Comparison of ENCODE assay signal across 8 cellular contexts in genomic region chr17:48025040-48025903, GRCh38. TPM values are rescaled to one million over a fixed set of nuclear protein-coding genes. Genes with fewer than 3 reads are reported as not detected.
DNase-seq lines count a peak whose midpoint lies in the region; ATAC-seq, FAIRE-seq and TF ChIP-seq lines count a peak whose summit lies in the region.

No MANE protein-coding gene starts in this region.

- H3K4me1 ChIP-seq in HUES48 (ENCODE audit: control insufficient read depth, insufficient read depth, low read length) (peaks cover 25% of the 10 kb centered on the region), H1 (replicated peaks in 1 of 4; ENCODE audit: control insufficient read depth in 3 of 4, insufficient read depth in 4 of 4, low read length in 3 of 4) (peaks cover 0 to 21% (median 11%) of the 10 kb centered on the region in 4 experiments; a peak in 5 of 7 replicates), mesendoderm (ENCODE audit: control insufficient read depth, low read depth, low read length) (peaks cover 2% of the 10 kb centered on the region)

- H3K14ac ChIP-seq in H1 (ENCODE audit: insufficient read length): no peak overlapping the region

- no peaks in the 10 kb centered on the region for H3K36me3 Mint-ChIP-seq in activated CD8-positive, alpha-beta memory T cell treated with anti-CD3 and anti-CD28 coated beads, Interleukin-2, amount 10 ng/mL, durations not matched to agents 7 days and 5 days

- peak; percentile 87 for ATAC-seq in GM21423 (IDR thresholded peaks at IDR 0.05; ENCODE audit: unreplicated experiment)
- ATAC-seq in activated CD8-positive, alpha-beta memory T cell treated with anti-CD3 and anti-CD28 coated beads, Interleukin-2, amount 10 ng/mL, durations not matched to agents 7 days and 5 days: peak; percentile 91

- no peak overlapping the region for H3K56ac ChIP-seq in H1 (replicated peaks; ENCODE audit: insufficient read length, low read depth, low read length)
- H3K56ac ChIP-seq in mesendoderm (ENCODE audit: low read length): peak overlapping the region; percentile 93

- H3K36me3 ChIP-seq in HUES48 (ENCODE audit: control insufficient read depth, insufficient read depth, low read length) (no peaks in the 10 kb centered on the region), H1 (ENCODE audit: control insufficient read depth in 2 of 4, insufficient read depth in 4 of 4, low read length in 3 of 4) (no peaks in the 10 kb centered on the region), mesendoderm (ENCODE audit: control insufficient read depth, insufficient read depth, low read length) (no peaks in the 10 kb centered on the region)

- peaks cover 16% of the 10 kb centered on the region for H3K27me3 Mint-ChIP-seq in activated CD8-positive, alpha-beta memory T cell treated with anti-CD3 and anti-CD28 coated beads, Interleukin-2, amount 10 ng/mL, durations not matched to agents 7 days and 5 days

- H4K5ac ChIP-seq in H1 (ENCODE audit: insufficient read length, low read depth, low read length): no peak overlapping the region
- no peak overlapping the region for H4K5ac ChIP-seq in mesendoderm (ENCODE audit: low read length)

- WGBS in H1 (ENCODE audit: extremely low coverage in 1 of 2, insufficient coverage in 1 of 2, insufficient read length in 1 of 2, insufficient replicate concordance in 2 of 2, low coverage in 1 of 2, low lambda C conversion rate in 2 of 2, missing lambda C conversion rate in 1 of 2), 2 experiments: 6% methylated on average over 45 of the region's 56 CpGs; no CpG with 5 or more reads in 1 of the 2 experiments
- no CpG with 5 or more reads among the region's 56 CpGs for WGBS in mesendoderm (ENCODE audit: extremely low coverage, insufficient coverage, low lambda C conversion rate)

- peaks cover 18% of the 10 kb centered on the region for H3K23me2 ChIP-seq in H1 (ENCODE audit: low read depth, low read length)

- H2BK5ac ChIP-seq in H1 (ENCODE audit: low read depth, low read length) (no peak overlapping the region), mesendoderm (ENCODE audit: low read length) (no peak overlapping the region)

- DNase-seq in COR-L47 (lab: John Stamatoyannopoulos, UW): peak; percentile 95
- DNase-seq in NOMO-1 treated with dmso at 0.1 percent for 144 hours (lab: John Stamatoyannopoulos, UW; ENCODE audit: unreplicated experiment): peak; percentile 94
- DNase-seq in activated CD8-positive, alpha-beta memory T cell treated with anti-CD3 and anti-CD28 coated beads, Interleukin-2, amount 10 ng/mL, durations not matched to agents 7 days and 5 days: peak; percentile 98
- peak; percentile 91 to 99 for DNase-seq in H1 (ENCODE audit: low read depth in 1 of 2, low spot score in 2 of 2)
- peak; percentile 96 for DNase-seq in mesendoderm
- DNase-seq in stimulated activated CD8-positive, alpha-beta memory T cell treated with anti-CD3 and anti-CD28 coated beads, Interleukin-12 subunit alpha, Interleukin-12 subunit beta, amount 100 ng/mL, for 24 hours (ENCODE audit: extremely low read depth): peak; percentile 94

- H2BK20ac ChIP-seq in H1 (ENCODE audit: low read length): no peak overlapping the region

- no peak for FAIRE-seq in H1 (lab: Jason Lieb, UNC)

- H3K9me3 Mint-ChIP-seq in activated CD8-positive, alpha-beta memory T cell treated with anti-CD3 and anti-CD28 coated beads, Interleukin-2, amount 10 ng/mL, durations not matched to agents 7 days and 5 days (ENCODE audit: low read depth): no peaks in the 10 kb centered on the region

- H3K23ac ChIP-seq in H1 (ENCODE audit: insufficient read length) (no peak overlapping the region), mesendoderm (ENCODE audit: low read length) (no peak overlapping the region)

- no peak overlapping the region for H4K91ac ChIP-seq in H1 (replicated peaks; ENCODE audit: insufficient read length, low read length)

- peak overlapping the region; percentile 78 for H3K27ac Mint-ChIP-seq in activated CD8-positive, alpha-beta memory T cell treated with anti-CD3 and anti-CD28 coated beads, Interleukin-2, amount 10 ng/mL, durations not matched to agents 7 days and 5 days

- peak overlapping the region; percentile 98 for H2AFZ ChIP-seq in H1 (ENCODE audit: low read length)

- no peak overlapping the region for H2BK15ac ChIP-seq in H1 (ENCODE audit: low read length)
- no peak overlapping the region for H2BK15ac ChIP-seq in mesendoderm (replicated peaks; ENCODE audit: low read depth)

- H2BK12ac ChIP-seq in H1 (ENCODE audit: low read depth, low read length): 0 out of 2 replicates have a peak overlapping the region, but pooled peaks have one; percentile 11

- POLR2A ChIA-PET in H1 (lab: Charles Lee; ENCODE audit: partially characterized antibody): interaction anchor here (2.7 to 28.1 kb wide), 2 partner anchors 11 to 37 kb away, joined by 9 to 1227 read pairs; partner anchors contain the start of gene NFE2L1

- H3K4ac ChIP-seq in H1 (replicated peaks; ENCODE audit: insufficient read length, low read depth, low read length) (no peak overlapping the region), mesendoderm (ENCODE audit: low read depth, low read length) (no peak overlapping the region)

- no peak overlapping the region for H3K27ac ChIP-seq in HUES48 (ENCODE audit: low read depth, low read length)
- H3K27ac ChIP-seq in H1 (ENCODE audit: low read depth, low read length): no peak overlapping the region
- no peak overlapping the region for H3K27ac ChIP-seq in mesendoderm (ENCODE audit: low read depth, low read length)

- H3K4me3 ChIP-seq in HUES48 (ENCODE audit: low read depth, low read length): peak overlapping the region; percentile 78
- peak overlapping the region; percentile 30 to 65 (median 50); a peak in 7 of 8 replicates for H3K4me3 ChIP-seq in H1 (ENCODE audit: extremely low read depth in 1 of 4, insufficient read depth in 2 of 4, low read depth in 3 of 4, low read length in 4 of 4)
- peak overlapping the region; percentile 45 for H3K4me3 ChIP-seq in mesendoderm (ENCODE audit: low read length)

- H3K18ac ChIP-seq in H1 (ENCODE audit: extremely low read depth, low read length): no peak overlapping the region; the same call in 1 of the 2 replicates
- H3K18ac ChIP-seq in mesendoderm (ENCODE audit: low read length): no peak overlapping the region

- H3K4me1 Mint-ChIP-seq in activated CD8-positive, alpha-beta memory T cell treated with anti-CD3 and anti-CD28 coated beads, Interleukin-2, amount 10 ng/mL, durations not matched to agents 7 days and 5 days: peaks cover 36% of the 10 kb centered on the region

- peak; percentile 81 to 87 (median 83) for TF ChIP-seq CTCF in H1 (IDR thresholded peaks at IDR 0.05; ENCODE audit: control extremely low read depth in 1 of 3, insufficient read depth in 1 of 3, low read depth in 1 of 3, low read length in 3 of 3)

- H4K8ac ChIP-seq in H1 (ENCODE audit: extremely low read depth, insufficient read depth, low read length) (peak overlapping the region; percentile 63; the same call in 1 of the 2 replicates), mesendoderm (ENCODE audit: low read depth, low read length) (no peak overlapping the region)

- H3K4me2 ChIP-seq in H1 (ENCODE audit: insufficient read depth in 1 of 2, low read depth in 2 of 2, low read length in 2 of 2): peak overlapping the region; percentile 42 to 100
- peak overlapping the region; percentile 99 for H3K4me2 ChIP-seq in mesendoderm (ENCODE audit: low read length)

- TF ChIP-seq POLR2A in H1 (IDR thresholded peaks at IDR 0.05; ENCODE audit: control extremely low read depth in 1 of 2, low read depth in 2 of 2, low read length in 2 of 2): no peak

- no peak overlapping the region for H2BK120ac ChIP-seq in H1 (replicated peaks; ENCODE audit: low read depth, low read length)
- no peak overlapping the region for H2BK120ac ChIP-seq in mesendoderm (ENCODE audit: low read depth, low read length)

- H3K79me1 ChIP-seq in H1 (ENCODE audit: low read depth, low read length) (no peaks in the 10 kb centered on the region), mesendoderm (ENCODE audit: low read length) (no peaks in the 10 kb centered on the region)

- H3K9ac ChIP-seq in HUES48 (ENCODE audit: low read depth, low read length) (no peak overlapping the region), H1 (replicated peaks in 1 of 4; ENCODE audit: extremely low read depth in 1 of 4, low read depth in 3 of 4, low read length in 3 of 4) (no peak overlapping the region), mesendoderm (ENCODE audit: low read length) (peak overlapping the region; percentile 77)

- no peak for TF ChIP-seq EP300 in H1 (IDR thresholded peaks at IDR 0.05; ENCODE audit: borderline replicate concordance in 1 of 2, low read depth in 2 of 2, low read length in 2 of 2)

- peak overlapping the region; percentile 84 for H3K4me3 Mint-ChIP-seq in activated CD8-positive, alpha-beta memory T cell treated with anti-CD3 and anti-CD28 coated beads, Interleukin-2, amount 10 ng/mL, durations not matched to agents 7 days and 5 days

- peaks cover 23% of the 10 kb centered on the region for H3K27me3 ChIP-seq in HUES48 (ENCODE audit: control insufficient read depth, insufficient read depth, low read length)
- H3K27me3 ChIP-seq in H1 (replicated peaks in 1 of 4; ENCODE audit: control insufficient read depth in 3 of 4, extremely low read depth in 1 of 4, insufficient read depth in 3 of 4, low read length in 3 of 4): peaks cover 2 to 23% (median 17%) of the 10 kb centered on the region in 4 experiments
- H3K27me3 ChIP-seq in mesendoderm (ENCODE audit: insufficient read depth, low read length, poor library complexity): no peaks in the 10 kb centered on the region

- H3K79me2 ChIP-seq in H1 (ENCODE audit: control insufficient read depth in 1 of 2, insufficient read depth in 2 of 2, low read length in 2 of 2): no peaks in the 10 kb centered on the region
- no peaks in the 10 kb centered on the region for H3K79me2 ChIP-seq in mesendoderm (ENCODE audit: control insufficient read depth, insufficient read depth, low read length)

- CTCF ChIA-PET in activated CD8-positive, alpha-beta memory T cell treated with anti-CD3 and anti-CD28 coated beads, Interleukin-2, amount 10 ng/mL, durations not matched to agents 7 days and 5 days (lab: Charles Lee): interaction anchor here (0.6 to 7.4 kb wide), 42 partner anchors 10 to 600 kb away, joined by 3 to 191 read pairs (median 6); partner anchors contain the start of genes CBX1, CDK5RAP3, COPZ2 and HOXB5
- CTCF ChIA-PET in H1 (lab: Charles Lee; ENCODE audit: partially characterized antibody): interaction anchor here (0.6 to 8.9 kb wide), 28 partner anchors 11 to 597 kb away, joined by 3 to 181 read pairs (median 5); partner anchors contain the start of genes NFE2L1 and SNX11

- peak; percentile 96 for TF ChIP-seq RAD21 in H1 (IDR thresholded peaks at IDR 0.05 in 1 of 2, conservative IDR thresholded peaks at IDR 0.05 in 1 of 2; ENCODE audit: low read depth in 2 of 2, low read length in 2 of 2)

- no peaks in the 10 kb centered on the region for H4K20me1 ChIP-seq in H1 (replicated peaks in 1 of 2; ENCODE audit: control insufficient read depth in 1 of 2, insufficient read depth in 2 of 2, low read length in 2 of 2)

- no peak overlapping the region for H2AK5ac ChIP-seq in H1 (ENCODE audit: low read depth, low read length)
- no peak overlapping the region for H2AK5ac ChIP-seq in mesendoderm (ENCODE audit: low read length)

- H3K9me3 ChIP-seq in HUES48 (ENCODE audit: control insufficient read depth, insufficient read depth, low read length): no peaks in the 10 kb centered on the region
- H3K9me3 ChIP-seq in H1 (ENCODE audit: insufficient read depth in 2 of 2, low read depth in 1 of 2, low read length in 1 of 2): no peaks in the 10 kb centered on the region

RNA-seq across cellular contexts. Expression of gene COPZ2, which starts 12.3 kb away (rescaled TPM):
- total RNA-seq in activated CD8-positive, alpha-beta memory T cell treated with anti-CD3 and anti-CD28 coated beads, Interleukin-2, amount 10 ng/mL, durations not matched to agents 7 days and 5 days: 10 to 100 TPM in 1 of 2 experiments, 1 to 10 TPM in 1; 5.4 to 14.1 TPM
- not detected in 2 replicates for total RNA-seq in H1 (2021; fragmentation: NEBNext Ultra II Directional; extraction: Animal tissue kit (Norgen Biotek cat#: 25700))
- 0.24 and 0.25 TPM in 2 replicates for polyA plus RNA-seq in H1 (2011; rRNA removed)
- polyA plus RNA-seq in H1 (2011; cell fraction: cytosol; rRNA removed): 0.23 TPM
- 0.47 TPM for polyA plus RNA-seq in H1 (2011; cell fraction: nucleus; rRNA removed)
- polyA plus RNA-seq in H1 (2012, experiment 1 of 2): 0.34 to 0.45 TPM in 2 of 4 replicates, not detected in the others
- not detected for polyA plus RNA-seq in H1 (2012, experiment 2 of 2)
- polyA plus RNA-seq in H1 (2013, experiment 1 of 2): 0.41 TPM
- 0.70 TPM for polyA plus RNA-seq in H1 (2013, experiment 2 of 2)
- not detected in 2 replicates for polyA minus RNA-seq in H1 (2011; rRNA and poly(A)+ RNA removed)
- not detected for polyA minus RNA-seq in H1 (2011; cell fraction: cytosol; rRNA and poly(A)+ RNA removed)
- not detected for polyA minus RNA-seq in H1 (2011; cell fraction: nucleus; rRNA and poly(A)+ RNA removed)
- 0.07 TPM for polyA plus RNA-seq in mesendoderm (2013, experiment 1 of 2)
- 0.08 TPM for polyA plus RNA-seq in mesendoderm (2013, experiment 2 of 2)

RNA-seq across cellular contexts. Expression of gene NFE2L1, which starts 22.9 kb away (rescaled TPM):
- total RNA-seq in activated CD8-positive, alpha-beta memory T cell treated with anti-CD3 and anti-CD28 coated beads, Interleukin-2, amount 10 ng/mL, durations not matched to agents 7 days and 5 days: 10 to 100 TPM; 56.1 to 80.8 TPM
- total RNA-seq in H1 (2021; fragmentation: NEBNext Ultra II Directional; extraction: Animal tissue kit (Norgen Biotek cat#: 25700)): 140 and 148 TPM in 2 replicates
- polyA plus RNA-seq in H1 (2011; rRNA removed): 143 and 173 TPM in 2 replicates
- 181 TPM for polyA plus RNA-seq in H1 (2011; cell fraction: cytosol; rRNA removed)
- 178 TPM for polyA plus RNA-seq in H1 (2011; cell fraction: nucleus; rRNA removed)
- 161 to 195 TPM (median 173 TPM) in 4 replicates for polyA plus RNA-seq in H1 (2012, experiment 1 of 2)
- 101 TPM for polyA plus RNA-seq in H1 (2012, experiment 2 of 2)
- polyA plus RNA-seq in H1 (2013, experiment 1 of 2): 146 TPM
- 156 TPM for polyA plus RNA-seq in H1 (2013, experiment 2 of 2)
- 193 and 224 TPM in 2 replicates for polyA minus RNA-seq in H1 (2011; rRNA and poly(A)+ RNA removed)
- polyA minus RNA-seq in H1 (2011; cell fraction: cytosol; rRNA and poly(A)+ RNA removed): 160 TPM
- polyA minus RNA-seq in H1 (2011; cell fraction: nucleus; rRNA and poly(A)+ RNA removed): 99.1 TPM
- polyA plus RNA-seq in mesendoderm (2013, experiment 1 of 2): 110 TPM
- polyA plus RNA-seq in mesendoderm (2013, experiment 2 of 2): 112 TPM

RNA-seq across cellular contexts. Expression of gene CDK5RAP3, which starts 54.4 kb away (rescaled TPM):
- total RNA-seq in activated CD8-positive, alpha-beta memory T cell treated with anti-CD3 and anti-CD28 coated beads, Interleukin-2, amount 10 ng/mL, durations not matched to agents 7 days and 5 days: 100 to 1,000 TPM; 215 to 262 TPM
- total RNA-seq in H1 (2021; fragmentation: NEBNext Ultra II Directional; extraction: Animal tissue kit (Norgen Biotek cat#: 25700)): 88.2 and 97.6 TPM in 2 replicates
- 93.2 and 119 TPM in 2 replicates for polyA plus RNA-seq in H1 (2011; rRNA removed)
- 159 TPM for polyA plus RNA-seq in H1 (2011; cell fraction: cytosol; rRNA removed)
- 845 TPM for polyA plus RNA-seq in H1 (2011; cell fraction: nucleus; rRNA removed)
- 134 to 181 TPM (median 168 TPM) in 4 replicates for polyA plus RNA-seq in H1 (2012, experiment 1 of 2)
- polyA plus RNA-seq in H1 (2012, experiment 2 of 2): 47.9 TPM
- 99.7 TPM for polyA plus RNA-seq in H1 (2013, experiment 1 of 2)
- 95.7 TPM for polyA plus RNA-seq in H1 (2013, experiment 2 of 2)
- 131 and 169 TPM in 2 replicates for polyA minus RNA-seq in H1 (2011; rRNA and poly(A)+ RNA removed)
- 41.5 TPM for polyA minus RNA-seq in H1 (2011; cell fraction: cytosol; rRNA and poly(A)+ RNA removed)
- polyA minus RNA-seq in H1 (2011; cell fraction: nucleus; rRNA and poly(A)+ RNA removed): 147 TPM
- 56.8 TPM for polyA plus RNA-seq in mesendoderm (2013, experiment 1 of 2)
- polyA plus RNA-seq in mesendoderm (2013, experiment 2 of 2): 57.6 TPM
